19 cellular contexts compared by ENCODE assay signal in genomic region chr13:90098580-90098979, GRCh38.
DNase-seq lines count a peak whose midpoint lies in the region; ATAC-seq, FAIRE-seq and TF ChIP-seq lines count a peak whose summit lies in the region.
"Had no signal": no experiment of that assay in that cellular context is flagged by ENCODE, and none has a peak within 500 bp of the region (broad histone marks: within the 10 kb centered on the region; RNA-seq: fewer than 3 reads in every experiment).

No MANE protein-coding gene starts in this region.

- TF ChIP-seq EP300 in HepG2 (IDR thresholded peaks at IDR 0.05; ENCODE audit: low read depth in 2 of 2, low read length in 2 of 2) = no peak
- TF ChIP-seq EP300 in HepG2 (CRISPR knock-in tag; IDR thresholded peaks at IDR 0.05; ENCODE audit: borderline replicate concordance) = no peak
- no peak for TF ChIP-seq EP300 in H1 (IDR thresholded peaks at IDR 0.05; ENCODE audit: borderline replicate concordance in 1 of 2, low read depth in 2 of 2, low read length in 2 of 2)

- H2AK9ac ChIP-seq in IMR-90 (replicated peaks; ENCODE audit: low read depth, low read length, poor library complexity) = no peak overlapping the region

- H4K20me1 ChIP-seq in HepG2 (ENCODE audit: insufficient read depth, low read length) (no peaks in the 10 kb centered on the region), IMR-90 (ENCODE audit: insufficient read depth, low read length) (no peaks in the 10 kb centered on the region), H1 (replicated peaks in 1 of 2; ENCODE audit: control insufficient read depth in 1 of 2, insufficient read depth in 2 of 2, low read length in 2 of 2) (no peaks in the 10 kb centered on the region)
- H4K20me1 ChIP-seq: BLaER1 had no signal

- H3K79me2 ChIP-seq in HepG2 (ENCODE audit: insufficient read depth, low read length) = no peaks in the 10 kb centered on the region
- no peaks in the 10 kb centered on the region for H3K79me2 ChIP-seq in H1 (ENCODE audit: control insufficient read depth in 1 of 2, insufficient read depth in 2 of 2, low read length in 2 of 2)

- H3K23me2 ChIP-seq in H1 (ENCODE audit: low read depth, low read length) = no peaks in the 10 kb centered on the region

- H2BK120ac ChIP-seq in IMR-90 (ENCODE audit: low read depth, low read length) (no peak overlapping the region), H1 (replicated peaks; ENCODE audit: low read depth, low read length) (no peak overlapping the region)

- H2BK15ac ChIP-seq in IMR-90 (ENCODE audit: low read depth, low read length) (no peak overlapping the region), H1 (ENCODE audit: low read length) (no peak overlapping the region)

- POLR2A ChIA-PET in HepG2 (lab: Yijun Ruan, JAX) (no interaction called here), IMR-90 (lab: Charles Lee; ENCODE audit: unreplicated experiment) (no interaction called here), H1 (lab: Charles Lee; ENCODE audit: partially characterized antibody) (no interaction called here)

- no peak overlapping the region for H4K8ac ChIP-seq in IMR-90 (ENCODE audit: low read depth in 2 of 2, low read length in 2 of 2)
- H4K8ac ChIP-seq in H1 (ENCODE audit: extremely low read depth, insufficient read depth, low read length) = no peak overlapping the region

- H3K56ac ChIP-seq in IMR-90 (ENCODE audit: extremely low read depth, insufficient read depth, low read length) = no peak overlapping the region
- no peak overlapping the region for H3K56ac ChIP-seq in H1 (replicated peaks; ENCODE audit: insufficient read length, low read depth, low read length)

- no peaks in the 10 kb centered on the region for H3K36me3 ChIP-seq in HepG2 (replicated peaks in 1 of 2; ENCODE audit: control insufficient read depth in 1 of 2, insufficient read depth in 2 of 2, low read length in 2 of 2)
- no peaks in the 10 kb centered on the region for H3K36me3 ChIP-seq in right lobe of liver
- H3K36me3 ChIP-seq in IMR-90 (ENCODE audit: control insufficient read depth, insufficient read depth, low read length) = no peaks in the 10 kb centered on the region
- H3K36me3 ChIP-seq in H1 (ENCODE audit: control insufficient read depth in 2 of 4, insufficient read depth in 4 of 4, low read length in 3 of 4) = no peaks in the 10 kb centered on the region
- H3K36me3 ChIP-seq: BE2C, BLaER1 had no signal

- WGBS in HepG2 (ENCODE audit: low lambda C conversion rate) = 3% methylated on average over 4 of the region's 4 CpGs
- WGBS in right lobe of liver (ENCODE audit: insufficient coverage, low coverage, low lambda C conversion rate, missing lambda C conversion rate) = 52% methylated on average over 4 of the region's 4 CpGs
- no CpG with 5 or more reads among the region's 4 CpGs for WGBS in IMR-90 (ENCODE audit: extremely low coverage in 2 of 2, insufficient read length in 1 of 2), 2 experiments
- 83% methylated on average over 4 of the region's 4 CpGs; no CpG with 5 or more reads in 1 of the 2 experiments for WGBS in H1 (ENCODE audit: extremely low coverage in 1 of 2, insufficient coverage in 1 of 2, insufficient read length in 1 of 2, insufficient replicate concordance in 2 of 2, low coverage in 1 of 2, low lambda C conversion rate in 2 of 2, missing lambda C conversion rate in 1 of 2), 2 experiments

- TF ChIP-seq RAD21 in HepG2 (CRISPR knock-in tag; IDR thresholded peaks at IDR 0.05) (no peak), IMR-90 (IDR thresholded peaks at IDR 0.05; ENCODE audit: low read length) (no peak), H1 (IDR thresholded peaks at IDR 0.05 in 1 of 2, conservative IDR thresholded peaks at IDR 0.05 in 1 of 2; ENCODE audit: low read depth in 2 of 2, low read length in 2 of 2) (no peak)

- no peak overlapping the region for H3K9ac ChIP-seq in HepG2 (ENCODE audit: insufficient read depth, low read depth, low read length)
- no peak overlapping the region for H3K9ac ChIP-seq in IMR-90 (ENCODE audit: low read depth, low read length)
- H3K9ac ChIP-seq in H1 (replicated peaks in 1 of 4; ENCODE audit: extremely low read depth in 1 of 4, low read depth in 3 of 4, low read length in 3 of 4) = no peak overlapping the region
- H3K9ac ChIP-seq: BLaER1 had no signal

- no peaks in the 10 kb centered on the region for H3K79me1 ChIP-seq in IMR-90 (ENCODE audit: low read depth in 1 of 2, low read length in 2 of 2)
- H3K79me1 ChIP-seq in H1 (ENCODE audit: low read depth, low read length) = no peaks in the 10 kb centered on the region

- H4K91ac ChIP-seq in IMR-90 (ENCODE audit: insufficient read depth, low read depth, low read length) (no peak overlapping the region), H1 (replicated peaks; ENCODE audit: insufficient read length, low read length) (no peak overlapping the region)

- in situ Hi-C loops in HepG2 (cut with HindIII; ENCODE audit: extremely low pct_ligation_motif_present, low pct_unique_long_range_greater_than_20kb) = no loop called here
- in situ Hi-C loops in IMR-90 (cut with MboI; ENCODE audit: low sequenced_read_pairs) = no loop called here

- H3K4me2 ChIP-seq in HepG2 (ENCODE audit: low read depth, low read length) = no peak overlapping the region
- no peak overlapping the region for H3K4me2 ChIP-seq in IMR-90 (ENCODE audit: low read depth, low read length)
- H3K4me2 ChIP-seq in H1 (ENCODE audit: insufficient read depth in 1 of 2, low read depth in 2 of 2, low read length in 2 of 2) = no peak overlapping the region
- H3K4me2 ChIP-seq: BLaER1 had no signal

- H3K9me1 ChIP-seq in IMR-90 (ENCODE audit: insufficient read depth, low read length) = no peaks in the 10 kb centered on the region

- CTCF ChIA-PET in HepG2 (lab: Yijun Ruan, JAX; ENCODE audit: low intra/inter-chr PET ratio, low total read pairs) (no interaction called here), IMR-90 (lab: Yijun Ruan, JAX) (no interaction called here), H1 (lab: Charles Lee; ENCODE audit: partially characterized antibody) (no interaction called here)

- H3K9me3 ChIP-seq in HepG2 (ENCODE audit: low read length) = peaks cover 54% of the 10 kb centered on the region
- H3K9me3 ChIP-seq in right lobe of liver = no peaks in the 10 kb centered on the region
- peaks cover 2% of the 10 kb centered on the region; the same call in 1 of the 2 replicates for H3K9me3 ChIP-seq in IMR-90 (ENCODE audit: control insufficient read depth, insufficient read depth, low read length)
- no peaks in the 10 kb centered on the region for H3K9me3 ChIP-seq in H1 (ENCODE audit: insufficient read depth in 2 of 2, low read depth in 1 of 2, low read length in 1 of 2)
- H3K9me3 ChIP-seq: BLaER1 had no signal

- no peak overlapping the region for H3K4me3 ChIP-seq in HepG2 (replicated peaks in 1 of 3; ENCODE audit: insufficient read depth in 1 of 3, low read depth in 2 of 3, low read length in 3 of 3)
- no peak overlapping the region for H3K4me3 ChIP-seq in right lobe of liver
- no peak overlapping the region for H3K4me3 ChIP-seq in IMR-90 (ENCODE audit: insufficient read depth, low read depth, low read length)
- no peak overlapping the region for H3K4me3 ChIP-seq in H1 (ENCODE audit: extremely low read depth in 1 of 4, insufficient read depth in 2 of 4, low read depth in 3 of 4, low read length in 4 of 4)
- H3K4me3 ChIP-seq: BLaER1 had no signal

- no peak overlapping the region for H3K4ac ChIP-seq in IMR-90 (ENCODE audit: low read depth, low read length)
- H3K4ac ChIP-seq in H1 (replicated peaks; ENCODE audit: insufficient read length, low read depth, low read length) = no peak overlapping the region

- no peak overlapping the region for H2BK5ac ChIP-seq in IMR-90 (ENCODE audit: low read depth, low read length, poor library complexity, severe bottlenecking)
- H2BK5ac ChIP-seq in H1 (ENCODE audit: low read depth, low read length) = no peak overlapping the region

- H4K5ac ChIP-seq in IMR-90 (ENCODE audit: low read depth, low read length) (no peak overlapping the region), H1 (ENCODE audit: insufficient read length, low read depth, low read length) (no peak overlapping the region)

- no peak overlapping the region for H2BK20ac ChIP-seq in IMR-90 (ENCODE audit: low read depth, low read length)
- no peak overlapping the region for H2BK20ac ChIP-seq in H1 (ENCODE audit: low read length)

- H3K18ac ChIP-seq in IMR-90 (ENCODE audit: low read depth, low read length) (no peak overlapping the region), H1 (ENCODE audit: extremely low read depth, low read length) (no peak overlapping the region)

- dilution Hi-C loops in IMR-90 (cut with HindIII; ENCODE audit: low sequenced_read_pairs, unreplicated experiment) = no loop called here

- H3K27ac ChIP-seq in HepG2 (ENCODE audit: extremely low read length, insufficient read depth, low read length) (no peak overlapping the region), right lobe of liver (no peak overlapping the region), IMR-90 (ENCODE audit: insufficient read depth, low read length) (no peak overlapping the region), H1 (ENCODE audit: low read depth, low read length) (no peak overlapping the region)
- H3K27ac ChIP-seq: 22Rv1, BLaER1 had no signal

- FAIRE-seq in HepG2 (lab: Jason Lieb, UNC) (no peak), H1 (lab: Jason Lieb, UNC) (no peak)
- FAIRE-seq: GM12891, GM19239 had no signal

- H3K4me1 ChIP-seq in HepG2 (ENCODE audit: insufficient read depth, low read length) (no peaks in the 10 kb centered on the region), right lobe of liver (no peaks in the 10 kb centered on the region), IMR-90 (ENCODE audit: control insufficient read depth, insufficient read depth, low read length) (no peaks in the 10 kb centered on the region), H1 (replicated peaks in 1 of 4; ENCODE audit: control insufficient read depth in 3 of 4, insufficient read depth in 4 of 4, low read length in 3 of 4) (peaks cover 0 to 2% (median 0%) of the 10 kb centered on the region in 4 experiments; a peak in 1 of 7 replicates)
- H3K4me1 ChIP-seq: BE2C, BLaER1 had no signal

- TF ChIP-seq POLR2A in HepG2 (IDR thresholded peaks at IDR 0.05; ENCODE audit: insufficient read depth in 1 of 2, low read depth in 2 of 2, low read length in 2 of 2) (no peak), right lobe of liver (IDR thresholded peaks at IDR 0.05) (no peak), IMR-90 (IDR thresholded peaks at IDR 0.05; ENCODE audit: low read depth, low read length) (no peak), H1 (IDR thresholded peaks at IDR 0.05; ENCODE audit: control extremely low read depth in 1 of 2, low read depth in 2 of 2, low read length in 2 of 2) (no peak)

- H3K23ac ChIP-seq in IMR-90 (ENCODE audit: low read depth, low read length) (no peak overlapping the region), H1 (ENCODE audit: insufficient read length) (no peak overlapping the region)

- DNase-seq in HepG2 (ENCODE audit: low spot score) (no peak), right lobe of liver (no peak), IMR-90 (no peak), H1 (ENCODE audit: low read depth in 1 of 2, low spot score in 2 of 2) (no peak), NCI-H524 (lab: John Stamatoyannopoulos, UW) (no peak), SIG-M5 treated with dmso at 0.1 percent for 504 hours (lab: John Stamatoyannopoulos, UW; ENCODE audit: unreplicated experiment) (no peak)
- DNase-seq: ACHN; BE2C; C1 segment of cervical spinal cord; CD4-positive, alpha-beta memory T cell; CD4-positive, CD25-positive, alpha-beta regulatory T cell; CD8-positive, alpha-beta memory T cell; COR-L47; DMS79 treated with DMSO at 0.1 percent for 48 hours; GF-D8 had no signal

- intact Hi-C loops in HepG2 (cut with micrococcal nuclease; ENCODE audit: unreplicated experiment) = no loop called here
- intact Hi-C loops in right lobe of liver (cut with DNase I) = no loop called here
- intact Hi-C loops in IMR-90 (cut with micrococcal nuclease) = no loop called here

- no peak overlapping the region for H2BK12ac ChIP-seq in H1 (ENCODE audit: low read depth, low read length)

- BruUV-seq in HepG2 (replicated peaks; lab: Mats Ljungman, UMichigan) (no TSS peak), IMR-90 (replicated peaks; lab: Mats Ljungman, UMichigan) (no TSS peak)

- H3K14ac ChIP-seq in IMR-90 (replicated peaks; ENCODE audit: low read depth, low read length) (no peak overlapping the region), H1 (ENCODE audit: insufficient read length) (no peak overlapping the region)

- TF ChIP-seq CTCF in HepG2 (CRISPR knock-in tag; IDR thresholded peaks at IDR 0.05) (no peak), right lobe of liver (IDR thresholded peaks at IDR 0.05) (no peak), IMR-90 (conservative IDR thresholded peaks at IDR 0.05; ENCODE audit: low read depth, low read length) (no peak), H1 (IDR thresholded peaks at IDR 0.05; ENCODE audit: control extremely low read depth in 1 of 3, insufficient read depth in 1 of 3, low read depth in 1 of 3, low read length in 3 of 3) (no peak)

- ATAC-seq in HepG2 (no peak), right lobe of liver (no peak), IMR-90 (ENCODE audit: low read depth) (no peak)

- H2AFZ ChIP-seq in HepG2 (ENCODE audit: low read length) (no peak overlapping the region), IMR-90 (replicated peaks; ENCODE audit: low read length, poor library complexity) (no peak overlapping the region), H1 (ENCODE audit: low read length) (no peak overlapping the region)

- H2AK5ac ChIP-seq in IMR-90 (ENCODE audit: low read depth, low read length) (no peak overlapping the region), H1 (ENCODE audit: low read depth, low read length) (no peak overlapping the region)

- H3K27me3 ChIP-seq in HepG2 (ENCODE audit: control insufficient read depth in 1 of 2, insufficient read depth in 2 of 2, low read length in 2 of 2) (no peaks in the 10 kb centered on the region), right lobe of liver (no peaks in the 10 kb centered on the region), IMR-90 (ENCODE audit: control insufficient read depth, insufficient read depth, low read length) (no peaks in the 10 kb centered on the region), H1 (replicated peaks in 1 of 4; ENCODE audit: control insufficient read depth in 3 of 4, extremely low read depth in 1 of 4, insufficient read depth in 3 of 4, low read length in 3 of 4) (no peaks in the 10 kb centered on the region)
- H3K27me3 ChIP-seq: BE2C, BLaER1 had no signal

Comparison
In these comparisons a context has a peak if more than half of its experiments do, and no peak if none do; other contexts are left out.
1. Of the 41 proteins assayed by ChIP-seq in both HepG2 and H1: peak only in HepG2: none; only in H1: none; in both: MAFK; in neither: 40.